In the genomic region with DNA sequence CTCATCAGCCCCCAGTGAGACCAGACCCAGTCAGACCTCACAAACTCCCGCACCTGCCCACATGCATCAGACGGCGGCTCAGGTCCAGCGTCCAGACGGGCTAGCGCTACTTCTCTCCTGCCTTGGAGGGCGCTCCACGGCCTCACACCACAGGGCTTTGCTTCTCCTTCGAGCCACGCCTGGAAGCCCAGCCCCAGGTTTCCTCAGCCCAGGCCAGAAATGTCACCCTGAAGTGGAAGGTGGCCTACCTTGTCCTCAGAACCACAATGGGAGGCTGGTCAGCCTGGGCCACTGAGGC, we compare ENCODE assay signal across 20 cellular contexts. TPM values are rescaled to one million over a fixed set of nuclear protein-coding genes. Genes with fewer than 3 reads are reported as not detected.
DNase-seq lines count a peak whose midpoint lies in the region; ATAC-seq, FAIRE-seq and TF ChIP-seq lines count a peak whose summit lies in the region.
"Had no signal": no experiment of that assay in that cellular context is flagged by ENCODE, and none has a peak within 500 bp of the region (broad histone marks: within the 10 kb centered on the region; RNA-seq: fewer than 3 reads in every experiment).

No MANE protein-coding gene starts in this region.

- H3K27me3 ChIP-seq in gastroesophageal sphincter (no peaks in the 10 kb centered on the region), psoas muscle (ENCODE audit: insufficient read depth in 3 of 3, low read length in 2 of 3) (no peaks in the 10 kb centered on the region)

- H3K4me1 ChIP-seq in gastroesophageal sphincter (peaks cover 5 to 83% (median 70%) of the 10 kb centered on the region in 3 donors), psoas muscle (peaks cover 67% of the 10 kb centered on the region)

- no CpG with 5 or more reads among the region's 10 CpGs for WGBS in gastroesophageal sphincter (ENCODE audit: low coverage in 1 of 2), 2 donors
- 68 to 80% (median 69%) methylated on average over 10 of the region's 10 CpGs for WGBS in psoas muscle, 3 donors

- H3K9me3 ChIP-seq in gastroesophageal sphincter (no peaks in the 10 kb centered on the region), psoas muscle (no peaks in the 10 kb centered on the region)

- no peak for TF ChIP-seq POLR2A in gastroesophageal sphincter (IDR thresholded peaks at IDR 0.05)

- H3K36me3 ChIP-seq in gastroesophageal sphincter: peaks cover 0 to 12% of the 10 kb centered on the region in 2 donors
- no peaks in the 10 kb centered on the region for H3K36me3 ChIP-seq in psoas muscle (ENCODE audit: insufficient read depth in 1 of 2, low read depth in 1 of 2)

- H3K27ac Mint-ChIP-seq in natural killer cell: peak overlapping the region in 1 of 2 donors; percentile 69
- H3K27ac Mint-ChIP-seq in natural killer cell treated with Interleukin-12 subunit alpha and Interleukin-12 subunit beta and Interleukin-15 and Interleukin-18, amount 100 ng/mL, for 72 hours: no peak overlapping the region
- H3K27ac Mint-ChIP-seq: stimulated activated memory B cell treated with anti-CD40 and anti-IgM and Interleukin-4, amounts not matched to agents 10 μg/mL and 1 μg/mL and 100 μg/mL, for 72 hours; T-helper 17 cell had no signal

- peak overlapping the region; percentile 77 for H3K4me3 Mint-ChIP-seq in natural killer cell
- no peak overlapping the region for H3K4me3 Mint-ChIP-seq in natural killer cell treated with Interleukin-12 subunit alpha and Interleukin-12 subunit beta and Interleukin-15 and Interleukin-18, amount 100 ng/mL, for 72 hours
- H3K4me3 Mint-ChIP-seq: stimulated activated memory B cell treated with anti-CD40 and anti-IgM and Interleukin-4, amounts not matched to agents 10 μg/mL and 1 μg/mL and 100 μg/mL, for 72 hours had no signal

- H3K36me3 Mint-ChIP-seq in natural killer cell: no peaks in the 10 kb centered on the region
- H3K36me3 Mint-ChIP-seq in natural killer cell treated with Interleukin-12 subunit alpha and Interleukin-12 subunit beta and Interleukin-15 and Interleukin-18, amount 100 ng/mL, for 72 hours: no peaks in the 10 kb centered on the region
- H3K36me3 Mint-ChIP-seq: immature natural killer cell; stimulated activated memory B cell treated with anti-CD40 and anti-IgM and Interleukin-4, amounts not matched to agents 10 μg/mL and 1 μg/mL and 100 μg/mL, for 72 hours had no signal

- H3K27ac ChIP-seq in gastroesophageal sphincter: peak overlapping the region; percentile 84 to 100 (median 96)
- H3K27ac ChIP-seq in psoas muscle: peak overlapping the region; percentile 93

- no peak for DNase-seq in natural killer cell
- DNase-seq in natural killer cell treated with Interleukin-12 subunit alpha and Interleukin-12 subunit beta and Interleukin-15 and Interleukin-18, amount 100 ng/mL, for 72 hours (ENCODE audit: low spot score): no peak
- peak; percentile 9 to 64 for DNase-seq in psoas muscle
- DNase-seq in activated CD8-positive, alpha-beta memory T cell treated with anti-CD3 and anti-CD28 coated beads for 24 hours: no peak
- no peak for DNase-seq in RCC 7860 (ENCODE audit: low spot score)
- DNase-seq in NCI-H128 (lab: John Stamatoyannopoulos, UW; ENCODE audit: unreplicated experiment): no peak
- DNase-seq: activated CD4-positive, CD25-positive, alpha-beta regulatory T cell; activated effector memory CD4-positive, alpha-beta T cell treated with anti-CD3 and anti-CD28 coated beads, Interleukin-2, amount 50 U/mL, for 16 hours; amniotic stem cell; immature natural killer cell; NCI-H1105; NCI-H2171 treated with DMSO at 0.1 percent for 48 hours; NCI-H82; occipital lobe; RPMI8226; T-helper 17 cell had no signal

- no peak for TF ChIP-seq EP300 in gastroesophageal sphincter (IDR thresholded peaks at IDR 0.05)

- H3K4me1 Mint-ChIP-seq in natural killer cell: peaks cover 0 to 34% of the 10 kb centered on the region in 2 donors
- H3K4me1 Mint-ChIP-seq in natural killer cell treated with Interleukin-12 subunit alpha and Interleukin-12 subunit beta and Interleukin-15 and Interleukin-18, amount 100 ng/mL, for 72 hours (ENCODE audit: low read depth in 2 of 2): peaks cover 0 to 15% of the 10 kb centered on the region in 2 donors
- H3K4me1 Mint-ChIP-seq: stimulated activated memory B cell treated with anti-CD40 and anti-IgM and Interleukin-4, amounts not matched to agents 10 μg/mL and 1 μg/mL and 100 μg/mL, for 72 hours had no signal

- intact Hi-C loops in natural killer cell (cut with micrococcal nuclease) (no loop called here), psoas muscle (cut with DNase I) (no loop called here)

- no peaks in the 10 kb centered on the region for H3K27me3 Mint-ChIP-seq in natural killer cell (ENCODE audit: low read depth in 2 of 2)
- no peaks in the 10 kb centered on the region for H3K27me3 Mint-ChIP-seq in natural killer cell treated with Interleukin-12 subunit alpha and Interleukin-12 subunit beta and Interleukin-15 and Interleukin-18, amount 100 ng/mL, for 72 hours
- H3K27me3 Mint-ChIP-seq: T-helper 17 cell had no signal

- TF ChIP-seq CTCF in natural killer cell (IDR thresholded peaks at IDR 0.05) (no peak), gastroesophageal sphincter (IDR thresholded peaks at IDR 0.05) (no peak), psoas muscle (IDR thresholded peaks at IDR 0.05) (no peak)

- H3K4me3 ChIP-seq in gastroesophageal sphincter (peak overlapping the region in 1 of 2 donors; percentile 81), psoas muscle (peak overlapping the region; percentile 71)

- FAIRE-seq in RCC 7860 (lab: Jason Lieb, UNC): no peak
- FAIRE-seq: endothelial cell of umbilical vein had no signal

- no peak for ATAC-seq in natural killer cell
- ATAC-seq in natural killer cell treated with Interleukin-12 subunit alpha and Interleukin-12 subunit beta and Interleukin-15 and Interleukin-18, amount 100 ng/mL, for 72 hours: no peak
- no peak for ATAC-seq in gastroesophageal sphincter
- no peak for ATAC-seq in psoas muscle
- no peak for ATAC-seq in HG03095 (IDR thresholded peaks at IDR 0.05; ENCODE audit: unreplicated experiment)
- ATAC-seq: stimulated activated memory B cell treated with anti-CD40 and anti-IgM and Interleukin-4, amounts not matched to agents 10 μg/mL and 1 μg/mL and 100 μg/mL, for 72 hours; T-helper 17 cell had no signal

- H3K9me3 Mint-ChIP-seq in natural killer cell: no peaks in the 10 kb centered on the region
- no peaks in the 10 kb centered on the region for H3K9me3 Mint-ChIP-seq in natural killer cell treated with Interleukin-12 subunit alpha and Interleukin-12 subunit beta and Interleukin-15 and Interleukin-18, amount 100 ng/mL, for 72 hours
- H3K9me3 Mint-ChIP-seq: stimulated activated memory B cell treated with anti-CD40 and anti-IgM and Interleukin-4, amounts not matched to agents 10 μg/mL and 1 μg/mL and 100 μg/mL, for 72 hours had no signal

RNA-seq across cellular contexts. Expression of a gene that starts 2.8 kb away (rescaled TPM):
- total RNA-seq in natural killer cell (10 to 100 TPM; 14.5 to 21.6 (median 21.2) TPM), gastroesophageal sphincter (100 to 1,000 TPM in 3 of 4 donors, 10 to 100 TPM in 1; 71.4 to 209 (median 110) TPM), psoas muscle (10 to 100 TPM; 18.4 to 33.5 (median 28.0) TPM)
- total RNA-seq in natural killer cell treated with Interleukin-12 subunit alpha and Interleukin-12 subunit beta and Interleukin-15 and Interleukin-18, amount 100 ng/mL, for 72 hours: 10 to 100 TPM; 19.2 to 21.1 TPM
- polyA plus RNA-seq in psoas muscle: 10 to 100 TPM in 2 of 3 donors, 1 to 10 TPM in 1; 8.5 to 14.0 (median 10.4) TPM

RNA-seq across cellular contexts. Expression of a gene that starts 26.4 kb away (rescaled TPM):
- 10 to 100 TPM; 19.5 to 34.3 (median 33.6) TPM for total RNA-seq in natural killer cell
- 10 to 100 TPM; 29.1 to 42.3 TPM for total RNA-seq in natural killer cell treated with Interleukin-12 subunit alpha and Interleukin-12 subunit beta and Interleukin-15 and Interleukin-18, amount 100 ng/mL, for 72 hours
- total RNA-seq in gastroesophageal sphincter: 10 to 100 TPM; 28.7 to 66.1 (median 45.3) TPM
- total RNA-seq in psoas muscle: 10 to 100 TPM; 17.3 to 27.8 (median 22.5) TPM
- 10 to 100 TPM; 28.8 to 49.5 (median 41.3) TPM for polyA plus RNA-seq in psoas muscle

Comparison
In these comparisons a context has a peak if more than half of its experiments do, and no peak if none do; other contexts are left out.
1. DNase-seq: peak in psoas muscle (2 of 2); none in natural killer cell (single experiment), natural killer cell treated with Interleukin-12 subunit alpha and Interleukin-12 subunit beta and Interleukin-15 and Interleukin-18, amount 100 ng/mL, for 72 hours (single experiment), activated CD8-positive, alpha-beta memory T cell treated with anti-CD3 and anti-CD28 coated beads for 24 hours (single experiment), RCC 7860 (single experiment) and NCI-H128 (single experiment).